ENCODE assay signal across 8 cellular contexts in genomic region chr9:130835441-130836298, GRCh38. TPM values are rescaled to one million over a fixed set of nuclear protein-coding genes. Genes with fewer than 3 reads are reported as not detected.
DNase-seq lines count a peak whose midpoint lies in the region; ATAC-seq and TF ChIP-seq lines count a peak whose summit lies in the region.

No MANE protein-coding gene starts in this region.

- H3K9me3 Mint-ChIP-seq in brain, result no peaks in the 10 kb centered on the region

- H3K4me1 ChIP-seq in SJSA1 (replicated peaks), result peaks cover 27% of the 10 kb centered on the region

- peak overlapping the region; percentile 71 for H3K4me3 ChIP-seq in SJSA1

- peak; percentile 17 to 22 for ATAC-seq in activated CD4-positive, CD25-positive, alpha-beta regulatory T cell treated with anti-CD3 and anti-CD28 coated beads, Interleukin-2, amount 50 U/mL, for 24 hours
- ATAC-seq in HG03139 (IDR thresholded peaks at IDR 0.05; ENCODE audit: unreplicated experiment), result peak; percentile 21

- peaks cover 3% of the 10 kb centered on the region for H3K27me3 Mint-ChIP-seq in brain

- TF ChIP-seq CTCF in brain (conservative IDR thresholded peaks at IDR 0.05), result no peak

- no peak for DNase-seq in activated CD4-positive, CD25-positive, alpha-beta regulatory T cell (lab: John Stamatoyannopoulos, UW)
- DNase-seq in SJSA1 (ENCODE audit: low read depth in 1 of 2, low spot score in 2 of 2) (peak in 1 of 2 experiments; percentile 63), inferior parietal cortex (ENCODE audit: extremely low spot score) (peak; percentile 47), NCI-H1048 (lab: John Stamatoyannopoulos, UW) (no peak)
- DNase-seq in stimulated activated CD4-positive, alpha-beta T cell treated with anti-CD3 and anti-CD28 coated beads, Interleukin-1b, Interleukin-23, amount 100 ng/mL, for 24 hours (ENCODE audit: low read depth in 4 of 4, low spot score in 1 of 4), result peak in 3 of 4 experiments; percentile 4 to 22 (median 16)

- H3K4me3 Mint-ChIP-seq in brain, result peak overlapping the region; percentile 90 to 99 (median 98)

- H3K4me1 Mint-ChIP-seq in brain, result peaks cover 80% of the 10 kb centered on the region

- peak overlapping the region; percentile 97 to 100 (median 99) for H3K27ac Mint-ChIP-seq in brain

- H3K36me3 ChIP-seq in SJSA1, result 0 out of 2 replicates have a peak, but pooled peaks cover 3% of the 10 kb centered on the region

- peaks cover 3% of the 10 kb centered on the region for H3K36me3 Mint-ChIP-seq in brain

- H3K27me3 ChIP-seq in SJSA1 (replicated peaks), result no peaks in the 10 kb centered on the region

- H3K9me3 ChIP-seq in SJSA1 (replicated peaks), result no peaks in the 10 kb centered on the region

- peak overlapping the region; percentile 91 for H3K27ac ChIP-seq in SJSA1

RNA-seq across cellular contexts. Expression of gene ABL1, which starts 0.6 kb away (rescaled TPM):
- total RNA-seq in SJSA1 (2014; rRNA removed; shearing (Covaris generic)), result 20.5 and 24.7 TPM in 2 replicates
- 89.7 TPM for polyA plus RNA-seq in brain (ENCODE audit: insufficient read depth, low read depth, low replicate concordance)

Comparison
In these comparisons a context has a peak if more than half of its experiments do, and no peak if none do; other contexts are left out.
1. DNase-seq: peak in inferior parietal cortex (single experiment) and stimulated activated CD4-positive, alpha-beta T cell treated with anti-CD3 and anti-CD28 coated beads, Interleukin-1b, Interleukin-23, amount 100 ng/mL, for 24 hours (3 of 4); none in activated CD4-positive, CD25-positive, alpha-beta regulatory T cell (0 of 4) and NCI-H1048 (single experiment).